28 cellular contexts compared by ENCODE assay signal in the genomic region with DNA sequence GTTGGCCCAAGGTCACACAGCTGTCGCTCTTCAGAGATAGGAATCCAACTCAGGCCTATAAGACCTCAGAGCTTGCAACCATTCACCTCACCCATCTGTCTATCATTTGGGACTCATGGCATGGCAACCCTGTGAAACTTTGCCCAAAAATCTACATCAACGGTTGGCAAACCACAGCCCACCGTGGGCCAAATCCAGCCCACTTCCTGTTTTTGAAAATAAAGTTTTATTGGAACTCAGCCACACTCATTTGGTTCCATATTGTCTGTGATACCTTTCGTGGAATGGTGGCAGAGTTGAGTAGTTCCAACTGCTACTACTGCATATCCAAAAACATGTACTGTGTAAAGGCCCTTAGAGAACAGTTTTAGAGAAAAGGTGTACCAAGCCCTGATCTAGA.
"Had no signal": no experiment of that assay in that cellular context is flagged by ENCODE, and none has a peak within 500 bp of the region (broad histone marks: within the 10 kb centered on the region; RNA-seq: fewer than 3 reads in every experiment).

No MANE protein-coding gene starts in this region.

- H3K27me3 Mint-ChIP-seq: activated CD4-positive, alpha-beta T cell treated with anti-CD3 and anti-CD28 coated beads, Interleukin-2, amount 10 ng/mL, durations not matched to agents 24 days and 14 days; activated naive CD4-positive, alpha-beta T cell treated with anti-CD3 and anti-CD28 coated beads, Interleukin-2, amount 10 ng/mL, durations not matched to agents 7 days and 5 days; activated naive CD8-positive, alpha-beta T cell; activated naive CD8-positive, alpha-beta T cell treated with anti-CD3 and anti-CD28 coated beads, Interleukin-2, amount 50 U/mL, for 24 hours had no signal

- H3K4me1 Mint-ChIP-seq: activated CD4-positive, alpha-beta T cell treated with anti-CD3 and anti-CD28 coated beads, Interleukin-2, amount 10 ng/mL, durations not matched to agents 24 days and 14 days; activated naive CD4-positive, alpha-beta T cell treated with anti-CD3 and anti-CD28 coated beads, Interleukin-2, amount 10 ng/mL, durations not matched to agents 7 days and 5 days; activated naive CD8-positive, alpha-beta T cell treated with anti-CD3 and anti-CD28 coated beads, Interleukin-2, amount 50 U/mL, for 24 hours had no signal

- H3K4me3 Mint-ChIP-seq: activated CD4-positive, alpha-beta T cell treated with anti-CD3 and anti-CD28 coated beads, Interleukin-2, amount 10 ng/mL, durations not matched to agents 24 days and 14 days; activated CD8-positive, alpha-beta T cell treated with anti-CD3 and anti-CD28 coated beads, Interleukin-2, amount 10 ng/mL, durations not matched to agents 7 days and 5 days; activated naive CD4-positive, alpha-beta T cell treated with anti-CD3 and anti-CD28 coated beads, Interleukin-2, amount 10 ng/mL, durations not matched to agents 7 days and 5 days; activated naive CD8-positive, alpha-beta T cell; activated naive CD8-positive, alpha-beta T cell treated with anti-CD3 and anti-CD28 coated beads, Interleukin-2, amount 50 U/mL, for 24 hours; activated T-cell treated with anti-CD3 and anti-CD28 coated beads, Interleukin-2, amount 50 U/mL, for 4 hours; activated T-helper 1 cell treated with anti-CD3 and anti-CD28 coated beads, Interleukin-12 subunit alpha, Interleukin-12 subunit beta, Interleukin-2, Interleukin-4 antibody, amounts not matched to agents 30 ng/mL and 10 ng/mL and 1 ng/mL, durations not matched to agents 14 hours and 24 hours and 36 hours; T-helper 1 cell treated with Interleukin-12 subunit alpha and Interleukin-12 subunit beta and Interleukin-4 antibody, amounts not matched to agents 30 μg/mL and 1 μg/mL, for 36 hours; T-helper 2 cell treated with Interferon-gamma antibody and Interleukin-4, amounts not matched to agents 5 μg/mL and 100 μg/mL, for 36 hours had no signal

- H3K36me3 Mint-ChIP-seq: activated naive CD4-positive, alpha-beta T cell treated with anti-CD3 and anti-CD28 coated beads, Interleukin-2, amount 10 ng/mL, durations not matched to agents 7 days and 5 days had no signal

- H3K27ac Mint-ChIP-seq: activated CD4-positive, alpha-beta T cell treated with anti-CD3 and anti-CD28 coated beads, Interleukin-2, amount 10 ng/mL, durations not matched to agents 24 days and 14 days; activated CD8-positive, alpha-beta T cell treated with anti-CD3 and anti-CD28 coated beads, Interleukin-2, amount 10 ng/mL, durations not matched to agents 7 days and 5 days; activated naive CD4-positive, alpha-beta T cell treated with anti-CD3 and anti-CD28 coated beads, Interleukin-2, amount 10 ng/mL, durations not matched to agents 7 days and 5 days; activated naive CD8-positive, alpha-beta T cell; activated naive CD8-positive, alpha-beta T cell treated with anti-CD3 and anti-CD28 coated beads, Interleukin-2, amount 50 U/mL, for 24 hours; activated T-helper 1 cell treated with anti-CD3 and anti-CD28 coated beads, Interleukin-12 subunit alpha, Interleukin-12 subunit beta, Interleukin-2, Interleukin-4 antibody, amounts not matched to agents 30 ng/mL and 10 ng/mL and 1 ng/mL, durations not matched to agents 14 hours and 24 hours and 36 hours; T-helper 1 cell treated with Interleukin-12 subunit alpha and Interleukin-12 subunit beta and Interleukin-4 antibody, amounts not matched to agents 30 μg/mL and 1 μg/mL, for 36 hours; T-helper 2 cell treated with Interferon-gamma antibody and Interleukin-4, amounts not matched to agents 5 μg/mL and 100 μg/mL, for 36 hours had no signal

- FAIRE-seq: TTC549 had no signal

- DNase-seq: activated CD4-positive, alpha-beta T cell treated with anti-CD3 and anti-CD28 coated beads, Interleukin-2, amount 10 ng/mL, durations not matched to agents 24 days and 14 days; activated CD4-positive, alpha-beta T cell treated with anti-CD3 and anti-CD28 coated beads, Interleukin-2, amount 50 U/mL, for 48 hours; activated CD8-positive, alpha-beta T cell treated with anti-CD3 and anti-CD28 coated beads, Interleukin-2, amount 10 ng/mL, durations not matched to agents 7 days and 5 days; activated effector memory CD4-positive, alpha-beta T cell treated with Interleukin-2 at 50 U/mL for 16 hours; activated naive CD4-positive, alpha-beta T cell treated with anti-CD3 and anti-CD28 coated beads, Interleukin-2, amount 10 ng/mL, durations not matched to agents 7 days and 5 days; activated naive CD8-positive, alpha-beta T cell treated with anti-CD3 and anti-CD28 coated beads, Interleukin-2, amount 50 U/mL, for 24 hours; activated T-cell treated with anti-CD3 and anti-CD28 coated beads, Interleukin-2, amount 50 U/mL, for 4 hours; anterior cingulate cortex; caudate nucleus; cerebellar nuclear complex; NCI-H1048; NCI-H1105 treated with DMSO at 0.1 percent for 48 hours; NCI-H1436; NCI-H1694 treated with DMSO at 0.1 percent for 48 hours; NCI-H2029; NCI-H345; NCI-H524 treated with DMSO at 0.1 percent for 48 hours; PC-3; Peyer's patch; RPMI8226; SHP77 treated with DMSO at 0.1 percent for 48 hours; SK-N-SH had no signal

- H3K36me3 ChIP-seq: Peyer's patch, SJSA1 had no signal

- H3K9me3 ChIP-seq: Peyer's patch, SK-N-SH had no signal

- H3K27me3 ChIP-seq: Peyer's patch, SJSA1 had no signal

- H3K9ac ChIP-seq: SK-N-SH had no signal

- ATAC-seq: activated CD8-positive, alpha-beta T cell treated with anti-CD3 and anti-CD28 coated beads, Interleukin-2, amount 10 ng/mL, durations not matched to agents 7 days and 5 days; activated naive CD8-positive, alpha-beta T cell treated with anti-CD3 and anti-CD28 coated beads, Interleukin-2, amount 50 U/mL, for 24 hours; activated T-cell treated with anti-CD3 and anti-CD28 coated beads, Interleukin-2, amount 50 U/mL, for 4 hours; PC-3 had no signal

- H3K4me2 ChIP-seq: SK-N-SH had no signal

- H3K27ac ChIP-seq: Peyer's patch, SJSA1 had no signal

- H3K4me3 ChIP-seq: Peyer's patch, SJSA1 had no signal
